In the genomic region with DNA sequence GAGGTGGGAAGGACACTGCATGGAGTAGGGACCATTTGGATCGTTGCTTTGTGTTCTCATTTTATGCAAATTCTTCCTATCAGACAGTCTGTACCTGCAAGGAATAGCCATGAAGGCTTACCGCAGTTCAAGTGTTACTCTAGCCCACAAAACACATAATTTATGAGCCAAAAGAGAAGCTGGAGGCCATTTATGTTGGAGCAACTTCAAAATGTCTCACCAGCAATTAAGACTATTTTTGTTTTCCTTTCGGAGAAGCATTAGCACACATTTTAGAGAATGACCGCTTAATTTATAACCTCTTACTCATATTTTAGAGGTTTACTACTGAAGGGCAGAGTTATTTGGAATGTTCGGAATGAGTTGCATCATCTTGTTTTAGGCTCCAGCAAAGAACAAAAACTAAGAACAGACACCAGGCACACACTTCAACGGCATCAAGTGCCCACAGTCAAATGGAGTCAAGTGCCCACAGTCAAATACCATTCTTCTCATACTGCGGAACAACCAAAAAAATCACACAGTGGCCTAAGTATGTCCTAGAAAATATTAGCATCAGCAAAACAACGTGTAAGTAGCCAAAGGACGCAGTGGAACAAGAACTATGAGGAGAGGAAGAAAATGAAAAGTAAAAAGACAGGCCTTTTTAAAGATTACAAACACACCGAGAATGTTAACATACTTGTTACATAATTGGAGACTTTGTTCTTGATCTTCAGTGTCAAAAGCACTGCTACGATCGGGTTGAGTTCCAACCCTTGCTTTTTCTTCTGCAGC, we compare ENCODE assay signal across 12 cellular contexts. TPM values are rescaled to one million over a fixed set of nuclear protein-coding genes. Genes with fewer than 3 reads are reported as not detected.
DNase-seq lines count a peak whose midpoint lies in the region; ATAC-seq and TF ChIP-seq lines count a peak whose summit lies in the region.
"Had no signal": no experiment of that assay in that cellular context is flagged by ENCODE, and none has a peak within 500 bp of the region (broad histone marks: within the 10 kb centered on the region; RNA-seq: fewer than 3 reads in every experiment).

No MANE protein-coding gene starts in this region.

- no peaks in the 10 kb centered on the region for H3K36me3 ChIP-seq in fibroblast of lung (ENCODE audit: control insufficient read depth, insufficient read depth, low read length)
- H3K36me3 ChIP-seq: cardiac muscle cell had no signal

- no peaks in the 10 kb centered on the region for H3K4me1 Mint-ChIP-seq in activated CD8-positive, alpha-beta T cell treated with anti-CD3 and anti-CD28 coated beads for 36 hours (ENCODE audit: low read depth)
- H3K4me1 Mint-ChIP-seq: activated CD4-positive, alpha-beta T cell treated with anti-CD3 and anti-CD28 coated beads, Interleukin-2, amount 10 ng/mL, durations not matched to agents 24 days and 14 days had no signal

- no peaks in the 10 kb centered on the region for H4K20me1 ChIP-seq in fibroblast of lung (ENCODE audit: control insufficient read depth, extremely low read depth, insufficient read depth, low read length)

- TF ChIP-seq CTCF in fibroblast of lung (conservative IDR thresholded peaks at IDR 0.05 in 1 of 2, IDR thresholded peaks at IDR 0.05 in 1 of 2; ENCODE audit: low read depth in 1 of 2, low read length in 2 of 2): no peak
- TF ChIP-seq CTCF in activated CD8-positive, alpha-beta T cell treated with anti-CD3 and anti-CD28 coated beads for 36 hours (IDR thresholded peaks at IDR 0.05): no peak

- peak; percentile 85 for DNase-seq in Daoy (ENCODE audit: low read depth)
- DNase-seq in NCI-H345 treated with DMSO at 0.1 percent for 48 hours (lab: John Stamatoyannopoulos, UW; ENCODE audit: unreplicated experiment): peak; percentile 25
- peak; percentile 69 to 93 for DNase-seq in fibroblast of lung (ENCODE audit: low read depth in 2 of 2)
- DNase-seq in putamen (ENCODE audit: low spot score): peak; percentile 50
- no peak for DNase-seq in retina
- DNase-seq in activated CD8-positive, alpha-beta T cell treated with anti-CD3 and anti-CD28 coated beads for 36 hours: no peak
- DNase-seq: activated CD4-positive, alpha-beta T cell treated with anti-CD3 and anti-CD28 coated beads, Interleukin-2, amount 10 ng/mL, durations not matched to agents 24 days and 14 days; mesendoderm had no signal

- ATAC-seq in activated CD8-positive, alpha-beta T cell treated with anti-CD3 and anti-CD28 coated beads for 36 hours: no peak
- no peak for ATAC-seq in GM19463 (IDR thresholded peaks at IDR 0.05; ENCODE audit: unreplicated experiment)
- no peak for ATAC-seq in HG03196 (IDR thresholded peaks at IDR 0.05; ENCODE audit: unreplicated experiment)
- ATAC-seq: Panc1 had no signal

- no peaks in the 10 kb centered on the region for H3K9me3 ChIP-seq in fibroblast of lung (ENCODE audit: control insufficient read depth, insufficient read depth, low read depth, low read length)

- no peaks in the 10 kb centered on the region for H3K79me2 ChIP-seq in fibroblast of lung (ENCODE audit: control insufficient read depth, insufficient read depth, low read length)

- H3K4me2 ChIP-seq in fibroblast of lung (ENCODE audit: extremely low read depth, insufficient read depth, low read length): no peak overlapping the region

- CTCF ChIA-PET in activated CD8-positive, alpha-beta T cell treated with anti-CD3 and anti-CD28 coated beads for 36 hours (lab: Charles Lee): no interaction called here

- H3K4me1 ChIP-seq in fibroblast of lung (ENCODE audit: control insufficient read depth, extremely low read depth, insufficient read depth, low read length): peaks cover 2% of the 10 kb centered on the region

- no peak overlapping the region for H3K27ac Mint-ChIP-seq in activated CD8-positive, alpha-beta T cell treated with anti-CD3 and anti-CD28 coated beads for 36 hours
- H3K27ac Mint-ChIP-seq: activated CD4-positive, alpha-beta T cell treated with anti-CD3 and anti-CD28 coated beads, Interleukin-2, amount 10 ng/mL, durations not matched to agents 24 days and 14 days had no signal

- H3K27ac ChIP-seq in fibroblast of lung (ENCODE audit: insufficient read depth, low read length): no peak overlapping the region
- H3K27ac ChIP-seq: cardiac muscle cell had no signal

- H3K27me3 Mint-ChIP-seq in activated CD8-positive, alpha-beta T cell treated with anti-CD3 and anti-CD28 coated beads for 36 hours: peaks cover 3% of the 10 kb centered on the region
- H3K27me3 Mint-ChIP-seq: activated CD4-positive, alpha-beta T cell treated with anti-CD3 and anti-CD28 coated beads, Interleukin-2, amount 10 ng/mL, durations not matched to agents 24 days and 14 days had no signal

- POLR2A ChIA-PET in activated CD8-positive, alpha-beta T cell treated with anti-CD3 and anti-CD28 coated beads for 36 hours (lab: Charles Lee): no interaction called here

- no peaks in the 10 kb centered on the region for H3K27me3 ChIP-seq in fibroblast of lung (ENCODE audit: control insufficient read depth, insufficient read depth, low read length)
- H3K27me3 ChIP-seq: cardiac muscle cell had no signal

- H3K36me3 Mint-ChIP-seq in activated CD8-positive, alpha-beta T cell treated with anti-CD3 and anti-CD28 coated beads for 36 hours (ENCODE audit: low read depth): no peaks in the 10 kb centered on the region

- H3K9ac ChIP-seq in fibroblast of lung (ENCODE audit: insufficient read depth, low read length): no peak overlapping the region

- no peak overlapping the region for H3K4me3 Mint-ChIP-seq in activated CD8-positive, alpha-beta T cell treated with anti-CD3 and anti-CD28 coated beads for 36 hours
- H3K4me3 Mint-ChIP-seq: activated CD4-positive, alpha-beta T cell treated with anti-CD3 and anti-CD28 coated beads, Interleukin-2, amount 10 ng/mL, durations not matched to agents 24 days and 14 days had no signal

- H2AFZ ChIP-seq in fibroblast of lung (ENCODE audit: low read length): no peak overlapping the region

- no peaks in the 10 kb centered on the region for H3K9me3 Mint-ChIP-seq in activated CD8-positive, alpha-beta T cell treated with anti-CD3 and anti-CD28 coated beads for 36 hours
- H3K9me3 Mint-ChIP-seq: activated CD4-positive, alpha-beta T cell treated with anti-CD3 and anti-CD28 coated beads, Interleukin-2, amount 10 ng/mL, durations not matched to agents 24 days and 14 days had no signal

- no peak overlapping the region for H3K4me3 ChIP-seq in fibroblast of lung (replicated peaks in 1 of 4; ENCODE audit: control extremely low read depth in 1 of 4, insufficient read depth in 1 of 4, low read depth in 3 of 4, low read length in 4 of 4)
- H3K4me3 ChIP-seq: cardiac muscle cell had no signal

- intact Hi-C loops in activated CD8-positive, alpha-beta T cell treated with anti-CD3 and anti-CD28 coated beads for 36 hours (cut with micrococcal nuclease): no loop called here

RNA-seq across cellular contexts. Expression of a gene that starts 17.5 kb away (rescaled TPM):
- not detected in 2 replicates for total RNA-seq in Daoy (2014; rRNA removed; shearing (Covaris generic))
- under 0.01 TPM in 1 of 2 replicates, not detected in the other for total RNA-seq in fibroblast of lung
- polyA plus RNA-seq in fibroblast of lung: not detected in 2 replicates
- polyA plus RNA-seq in fibroblast of lung (2012): not detected in 2 replicates
- polyA minus RNA-seq in fibroblast of lung (ENCODE audit: low replicate concordance): not detected in 2 replicates
- under 1 TPM in 1 of 2 experiments, not detected in 1; 0.38 TPM for total RNA-seq in activated CD8-positive, alpha-beta T cell treated with anti-CD3 and anti-CD28 coated beads for 36 hours
- total RNA-seq: activated CD4-positive, alpha-beta T cell treated with anti-CD3 and anti-CD28 coated beads, Interleukin-2, amount 10 ng/mL, durations not matched to agents 24 days and 14 days; cardiac muscle cell had no signal
- polyA plus RNA-seq: cardiac muscle cell had no signal

Comparison
In these comparisons a context has a peak if more than half of its experiments do, and no peak if none do; other contexts are left out.
1. DNase-seq: peak in Daoy (single experiment), NCI-H345 treated with DMSO at 0.1 percent for 48 hours (single experiment), fibroblast of lung (2 of 2) and putamen (single experiment); none in retina (single experiment) and activated CD8-positive, alpha-beta T cell treated with anti-CD3 and anti-CD28 coated beads for 36 hours (single experiment).